In genomic region chr7:3151784-3152183, GRCh38 we compare ENCODE assay signal across 25 cellular contexts.
"Had no signal": no experiment of that assay in that cellular context is flagged by ENCODE, and none has a peak within 500 bp of the region (broad histone marks: within the 10 kb centered on the region; RNA-seq: fewer than 3 reads in every experiment).

No MANE protein-coding gene starts in this region.

- H3K4me2 ChIP-seq: hepatocyte had no signal

- H3K36me3 ChIP-seq: gastroesophageal sphincter, left ventricle myocardium inferior, neutrophil, right lobe of liver, uterus had no signal

- H3K27me3 ChIP-seq: hepatocyte, right lobe of liver, uterus had no signal

- H3K27me3 Mint-ChIP-seq: activated CD8-positive, alpha-beta T cell treated with anti-CD3 and anti-CD28 coated beads for 36 hours; activated naive CD4-positive, alpha-beta T cell treated with anti-CD3 and anti-CD28 coated beads, Interleukin-2, amount 50 U/mL, for 24 hours; activated T-helper 17 cell treated with anti-CD3 and anti-CD28 coated beads, Interleukin-2, amount 50 U/mL, for 72 hours had no signal

- H3K9me3 Mint-ChIP-seq: activated CD8-positive, alpha-beta T cell treated with anti-CD3 and anti-CD28 coated beads for 36 hours; activated naive CD4-positive, alpha-beta T cell treated with anti-CD3 and anti-CD28 coated beads, Interleukin-2, amount 50 U/mL, for 24 hours; activated naive CD8-positive, alpha-beta T cell treated with anti-CD3 and anti-CD28 coated beads, Interleukin-2, amount 50 U/mL, for 24 hours; activated T-cell treated with anti-CD3 and anti-CD28 coated beads, Interleukin-2, amount 50 U/mL, for 4 hours; activated T-helper 17 cell treated with anti-CD3 and anti-CD28 coated beads, Interleukin-2, amount 50 U/mL, for 72 hours; effector memory CD8-positive, alpha-beta T cell; stimulated activated naive CD8-positive, alpha-beta T cell treated with anti-CD3 and anti-CD28 coated beads, Interleukin-15, amount 100 ng/mL, for 72 hours had no signal

- H3K4me3 ChIP-seq: gastroesophageal sphincter, hepatocyte, left ventricle myocardium inferior, lung, right lobe of liver, skin epidermis, uterus had no signal

- H3K4me1 ChIP-seq: gastroesophageal sphincter, left ventricle myocardium inferior, right lobe of liver, uterus had no signal

- DNase-seq: activated CD4-positive, alpha-beta T cell treated with anti-CD3 and anti-CD28 coated beads, Interleukin-2, amount 50 U/mL, for 1 hour; activated CD8-positive, alpha-beta T cell treated with anti-CD3 and anti-CD28 coated beads for 36 hours; activated naive CD8-positive, alpha-beta T cell treated with anti-CD3 and anti-CD28 coated beads, Interleukin-2, amount 50 U/mL, for 24 hours; activated T-cell treated with anti-CD3 and anti-CD28 coated beads, Interleukin-2, amount 50 U/mL, for 4 hours; amygdala; caudate nucleus; cortex of kidney; effector memory CD8-positive, alpha-beta T cell; islet precursor cell; left ventricle myocardium inferior; nephron progenitor cell; right lobe of liver; stimulated activated CD4-positive, alpha-beta T cell treated with anti-CD3 and anti-CD28 coated beads, Interleukin-12 subunit alpha, Interleukin-12 subunit beta, amount 100 ng/mL, for 4 hours; stimulated activated CD4-positive, alpha-beta T cell treated with anti-CD3 and anti-CD28 coated beads, Interleukin-4, amount 100 ng/mL, for 1 hour; stimulated activated naive CD8-positive, alpha-beta T cell treated with anti-CD3 and anti-CD28 coated beads, Interleukin-15, amount 100 ng/mL, for 72 hours; substantia nigra; uterus had no signal

- H3K36me3 Mint-ChIP-seq: activated naive CD4-positive, alpha-beta T cell treated with anti-CD3 and anti-CD28 coated beads, Interleukin-2, amount 50 U/mL, for 24 hours had no signal

- H3K4me3 Mint-ChIP-seq: activated CD8-positive, alpha-beta T cell treated with anti-CD3 and anti-CD28 coated beads for 36 hours; activated naive CD4-positive, alpha-beta T cell treated with anti-CD3 and anti-CD28 coated beads, Interleukin-2, amount 50 U/mL, for 24 hours; activated naive CD8-positive, alpha-beta T cell treated with anti-CD3 and anti-CD28 coated beads, Interleukin-2, amount 50 U/mL, for 24 hours; activated T-cell treated with anti-CD3 and anti-CD28 coated beads, Interleukin-2, amount 50 U/mL, for 4 hours; activated T-helper 17 cell treated with anti-CD3 and anti-CD28 coated beads, Interleukin-2, amount 50 U/mL, for 72 hours; effector memory CD8-positive, alpha-beta T cell; nephron progenitor cell; stimulated activated naive CD8-positive, alpha-beta T cell treated with anti-CD3 and anti-CD28 coated beads, Interleukin-15, amount 100 ng/mL, for 72 hours; type B pancreatic cell had no signal

- H3K9me3 ChIP-seq: neutrophil, right lobe of liver, uterus had no signal

- H3K27ac Mint-ChIP-seq: activated CD8-positive, alpha-beta T cell treated with anti-CD3 and anti-CD28 coated beads for 36 hours; activated naive CD4-positive, alpha-beta T cell treated with anti-CD3 and anti-CD28 coated beads, Interleukin-2, amount 50 U/mL, for 24 hours; activated naive CD8-positive, alpha-beta T cell treated with anti-CD3 and anti-CD28 coated beads, Interleukin-2, amount 50 U/mL, for 24 hours; activated T-helper 17 cell treated with anti-CD3 and anti-CD28 coated beads, Interleukin-2, amount 50 U/mL, for 72 hours; effector memory CD8-positive, alpha-beta T cell; nephron progenitor cell; type B pancreatic cell had no signal

- H3K27ac ChIP-seq: gastroesophageal sphincter, hepatocyte, left ventricle myocardium inferior, neutrophil, right lobe of liver, skin epidermis, uterus had no signal

- ATAC-seq: activated CD8-positive, alpha-beta T cell treated with anti-CD3 and anti-CD28 coated beads for 36 hours; activated naive CD8-positive, alpha-beta T cell treated with anti-CD3 and anti-CD28 coated beads, Interleukin-2, amount 50 U/mL, for 24 hours; activated T-cell treated with anti-CD3 and anti-CD28 coated beads, Interleukin-2, amount 50 U/mL, for 4 hours; activated T-helper 17 cell treated with anti-CD3 and anti-CD28 coated beads, Interleukin-2, amount 50 U/mL, for 72 hours; effector memory CD8-positive, alpha-beta T cell; gastroesophageal sphincter; right lobe of liver; stimulated activated naive CD8-positive, alpha-beta T cell treated with anti-CD3 and anti-CD28 coated beads, Interleukin-15, amount 100 ng/mL, for 72 hours had no signal
